34 cellular contexts compared by ENCODE assay signal in genomic region chr15:54026891-54027290, GRCh38. TPM values are rescaled to one million over a fixed set of nuclear protein-coding genes. Genes with fewer than 3 reads are reported as not detected.
"Had no signal": no experiment of that assay in that cellular context is flagged by ENCODE, and none has a peak within 500 bp of the region (broad histone marks: within the 10 kb centered on the region; RNA-seq: fewer than 3 reads in every experiment).

No MANE protein-coding gene starts in this region.

- H3K9me3 ChIP-seq: gastrocnemius medialis had no signal

- H3K36me3 Mint-ChIP-seq: activated CD4-positive, alpha-beta memory T cell treated with anti-CD3 and anti-CD28 coated beads for 36 hours; activated CD8-positive, alpha-beta memory T cell treated with anti-CD3 and anti-CD28 coated beads, Interleukin-2, amount 10 ng/mL, durations not matched to agents 7 days and 5 days; activated naive CD8-positive, alpha-beta T cell had no signal

- H3K27ac ChIP-seq: brain microvascular endothelial cell, gastrocnemius medialis, heart left ventricle, WERI-Rb-1 had no signal

- H3K4me1 Mint-ChIP-seq: activated B cell treated with CpG ODN at 0.5 μM for 24 hours; activated CD4-positive, alpha-beta T cell treated with anti-CD3 and anti-CD28 coated beads, Interleukin-2, amount 10 ng/mL, durations not matched to agents 24 days and 14 days; activated CD8-positive, alpha-beta memory T cell treated with anti-CD3 and anti-CD28 coated beads, Interleukin-2, amount 10 ng/mL, durations not matched to agents 7 days and 5 days; T-helper 17 cell had no signal

- H3K27me3 Mint-ChIP-seq: activated B cell treated with CpG ODN at 0.5 μM for 24 hours; activated CD4-positive, alpha-beta memory T cell treated with anti-CD3 and anti-CD28 coated beads for 36 hours; activated CD4-positive, alpha-beta T cell treated with anti-CD3 and anti-CD28 coated beads, Interleukin-2, amount 10 ng/mL, durations not matched to agents 24 days and 14 days; activated CD8-positive, alpha-beta memory T cell treated with anti-CD3 and anti-CD28 coated beads, Interleukin-2, amount 10 ng/mL, durations not matched to agents 7 days and 5 days; effector memory CD8-positive, alpha-beta T cell had no signal

- DNase-seq: activated B cell treated with CpG ODN at 0.5 μM for 24 hours; activated CD4-positive, alpha-beta memory T cell treated with anti-CD3 and anti-CD28 coated beads for 36 hours; activated CD4-positive, alpha-beta T cell treated with anti-CD3 and anti-CD28 coated beads, Interleukin-2, amount 10 ng/mL, durations not matched to agents 24 days and 14 days; activated CD8-positive, alpha-beta memory T cell treated with anti-CD3 and anti-CD28 coated beads, Interleukin-2, amount 10 ng/mL, durations not matched to agents 7 days and 5 days; activated CD8-positive, alpha-beta memory T cell treated with anti-CD3 and anti-CD28 coated beads, Interleukin-2, amount 50 U/mL, for 4 hours; activated CD8-positive, alpha-beta T cell treated with anti-CD3 and anti-CD28 coated beads, Interleukin-2, amount 10 ng/mL, durations not matched to agents 7 days and 5 days; activated gamma-delta T cell; activated naive CD4-positive, alpha-beta T cell; activated naive CD4-positive, alpha-beta T cell treated with anti-CD3 and anti-CD28 coated beads, Interleukin-2, amount 50 U/mL, for 16 hours; activated T-cell treated with anti-CD3 and anti-CD28 coated beads, Interleukin-2, amount 50 U/mL, for 1 hour; activated T-cell treated with anti-CD3 and anti-CD28 coated beads, Interleukin-2, amount 50 U/mL, for 72 hours; amniotic stem cell; anterior cingulate cortex; brain microvascular endothelial cell; caudate nucleus; cortex of kidney; dermis blood vessel endothelial cell; effector CD4-positive, alpha-beta T cell; effector memory CD8-positive, alpha-beta T cell; foreskin fibroblast; gastrocnemius medialis; glutamatergic neuron; heart left ventricle; T-helper 1 cell; T-helper 17 cell; T1000; WERI-Rb-1 had no signal

- H3K27ac Mint-ChIP-seq: activated B cell treated with CpG ODN at 0.5 μM for 24 hours; activated CD4-positive, alpha-beta memory T cell treated with anti-CD3 and anti-CD28 coated beads for 36 hours; activated CD4-positive, alpha-beta T cell treated with anti-CD3 and anti-CD28 coated beads, Interleukin-2, amount 10 ng/mL, durations not matched to agents 24 days and 14 days; activated CD8-positive, alpha-beta memory T cell treated with anti-CD3 and anti-CD28 coated beads, Interleukin-2, amount 10 ng/mL, durations not matched to agents 7 days and 5 days; activated CD8-positive, alpha-beta T cell treated with anti-CD3 and anti-CD28 coated beads, Interleukin-2, amount 10 ng/mL, durations not matched to agents 7 days and 5 days; activated naive CD8-positive, alpha-beta T cell; activated T-cell treated with anti-CD3 and anti-CD28 coated beads, Interleukin-2, amount 50 U/mL, for 72 hours; T-helper 17 cell; T-helper 2 cell treated with Interferon-gamma antibody and Interleukin-4, amounts not matched to agents 5 μg/mL and 100 μg/mL, for 36 hours had no signal

- H3K36me3 ChIP-seq: brain microvascular endothelial cell, gastrocnemius medialis, heart left ventricle, WERI-Rb-1 had no signal

- ATAC-seq: activated CD4-positive, CD25-positive, alpha-beta regulatory T cell treated with anti-CD3 and anti-CD28 coated beads, Interleukin-2, amount 50 U/mL, for 24 hours; activated CD8-positive, alpha-beta memory T cell treated with anti-CD3 and anti-CD28 coated beads, Interleukin-2, amount 10 ng/mL, durations not matched to agents 7 days and 5 days; activated CD8-positive, alpha-beta T cell treated with anti-CD3 and anti-CD28 coated beads, Interleukin-2, amount 10 ng/mL, durations not matched to agents 7 days and 5 days; activated T-cell treated with anti-CD3 and anti-CD28 coated beads, Interleukin-2, amount 50 U/mL, for 72 hours; effector memory CD8-positive, alpha-beta T cell; esophagus mucosa; heart left ventricle; T-helper 17 cell had no signal

- H3K4me3 Mint-ChIP-seq: activated B cell treated with CpG ODN at 0.5 μM for 24 hours; activated CD4-positive, alpha-beta memory T cell treated with anti-CD3 and anti-CD28 coated beads for 36 hours; activated CD4-positive, alpha-beta T cell treated with anti-CD3 and anti-CD28 coated beads, Interleukin-2, amount 10 ng/mL, durations not matched to agents 24 days and 14 days; activated CD8-positive, alpha-beta memory T cell treated with anti-CD3 and anti-CD28 coated beads, Interleukin-2, amount 10 ng/mL, durations not matched to agents 7 days and 5 days; activated CD8-positive, alpha-beta T cell treated with anti-CD3 and anti-CD28 coated beads, Interleukin-2, amount 10 ng/mL, durations not matched to agents 7 days and 5 days; activated naive CD8-positive, alpha-beta T cell; activated T-cell treated with anti-CD3 and anti-CD28 coated beads, Interleukin-2, amount 50 U/mL, for 72 hours; effector memory CD8-positive, alpha-beta T cell; T-helper 17 cell; T-helper 2 cell treated with Interferon-gamma antibody and Interleukin-4, amounts not matched to agents 5 μg/mL and 100 μg/mL, for 36 hours had no signal

- H3K4me3 ChIP-seq: gastrocnemius medialis, heart left ventricle had no signal

- H3K4me1 ChIP-seq: heart left ventricle had no signal

- H3K27me3 ChIP-seq: brain microvascular endothelial cell, gastrocnemius medialis, heart left ventricle had no signal

RNA-seq across cellular contexts. Expression of gene UNC13C, which starts 48.6 kb away (rescaled TPM):
- total RNA-seq: activated B cell treated with CpG ODN at 0.5 μM for 24 hours; activated CD4-positive, alpha-beta memory T cell treated with anti-CD3 and anti-CD28 coated beads for 36 hours; activated CD4-positive, alpha-beta T cell treated with anti-CD3 and anti-CD28 coated beads, Interleukin-2, amount 10 ng/mL, durations not matched to agents 24 days and 14 days; activated CD8-positive, alpha-beta memory T cell treated with anti-CD3 and anti-CD28 coated beads for 36 hours; activated CD8-positive, alpha-beta memory T cell treated with anti-CD3 and anti-CD28 coated beads, Interleukin-2, amount 10 ng/mL, durations not matched to agents 7 days and 5 days; activated CD8-positive, alpha-beta T cell treated with anti-CD3 and anti-CD28 coated beads, Interleukin-2, amount 10 ng/mL, durations not matched to agents 7 days and 5 days; activated T-cell treated with anti-CD3 and anti-CD28 coated beads, Interleukin-2, amount 50 U/mL, for 72 hours; dermis blood vessel endothelial cell; endothelial cell of umbilical vein; T-helper 17 cell had no signal
- polyA plus RNA-seq: adipose tissue, endothelial cell of umbilical vein, heart left ventricle had no signal
